37 cellular contexts compared by ENCODE assay signal in genomic region chr5:103467831-103468230, GRCh38.
"Had no signal": no experiment of that assay in that cellular context is flagged by ENCODE, and none has a peak within 500 bp of the region (broad histone marks: within the 10 kb centered on the region; RNA-seq: fewer than 3 reads in every experiment).

No MANE protein-coding gene starts in this region.

- H3K36me3 Mint-ChIP-seq: activated CD4-positive, alpha-beta memory T cell treated with anti-CD3 and anti-CD28 coated beads for 36 hours; activated CD8-positive, alpha-beta memory T cell treated with anti-CD3 and anti-CD28 coated beads, Interleukin-2, amount 10 ng/mL, durations not matched to agents 7 days and 5 days; activated naive CD4-positive, alpha-beta T cell treated with anti-CD3 and anti-CD28 coated beads, Interleukin-2, amount 50 U/mL, for 24 hours; activated naive CD8-positive, alpha-beta T cell treated with anti-CD3 and anti-CD28 coated beads, Interleukin-2, amount 10 ng/mL, durations not matched to agents 7 days and 5 days had no signal

- H3K4me1 ChIP-seq: Peyer's patch had no signal

- DNase-seq: activated B cell treated with CpG ODN at 0.5 μM for 24 hours; activated CD4-positive, alpha-beta memory T cell treated with anti-CD3 and anti-CD28 coated beads for 36 hours; activated CD4-positive, alpha-beta T cell treated with anti-CD3 and anti-CD28 coated beads for 4 hours; activated CD4-positive, alpha-beta T cell treated with anti-CD3 and anti-CD28 coated beads, Interleukin-2, amount 50 U/mL, for 1 hour; activated CD4-positive, CD25-positive, alpha-beta regulatory T cell treated with anti-CD3 and anti-CD28 coated beads, Interleukin-2, amount 50 U/mL, for 72 hours; activated CD8-positive, alpha-beta memory T cell treated with anti-CD3 and anti-CD28 coated beads for 24 hours; activated CD8-positive, alpha-beta memory T cell treated with anti-CD3 and anti-CD28 coated beads, Interleukin-2, amount 10 ng/mL, durations not matched to agents 7 days and 5 days; activated gamma-delta T cell; activated naive CD4-positive, alpha-beta T cell treated with Interleukin-2 at 50 U/mL for 16 hours; activated naive CD8-positive, alpha-beta T cell treated with anti-CD3 and anti-CD28 coated beads, Interleukin-2, amount 10 ng/mL, durations not matched to agents 7 days and 5 days; activated T-cell treated with anti-CD3 and anti-CD28 coated beads, Interleukin-2, amount 50 U/mL, for 24 hours; adrenal gland; brain microvascular endothelial cell; Kasumi-1; KG1; MG63; MV-4-11; NCI-H1092; NCI-H1436 treated with DMSO at 0.1 percent for 48 hours; NCI-H1694 treated with DMSO at 0.1 percent for 48 hours; NCI-H2029; NCI-H345; NCI-H748 treated with DMSO at 0.1 percent for 48 hours; NK-92 treated with Interleukin-12 subunit alpha and Interleukin-12 subunit beta, amount 100 ng/mL, for 24 hours; PC-3; Peyer's patch; RPMI8226; SHP77 treated with DMSO at 0.1 percent for 48 hours; SW 1271; T-helper 1 cell; T-helper 2 cell; T-helper 9 cell had no signal

- H3K9me3 Mint-ChIP-seq: activated B cell treated with CpG ODN at 0.5 μM for 24 hours; activated CD4-positive, alpha-beta memory T cell treated with anti-CD3 and anti-CD28 coated beads for 36 hours; activated naive CD4-positive, alpha-beta T cell treated with anti-CD3 and anti-CD28 coated beads, Interleukin-2, amount 50 U/mL, for 24 hours; activated naive CD8-positive, alpha-beta T cell treated with anti-CD3 and anti-CD28 coated beads, Interleukin-2, amount 10 ng/mL, durations not matched to agents 7 days and 5 days; activated T-cell treated with anti-CD3 and anti-CD28 coated beads, Interleukin-2, amount 50 U/mL, for 24 hours; activated T-helper 2 cell treated with anti-CD3 and anti-CD28 coated beads, Interferon-gamma antibody, Interleukin-2, Interleukin-4, amounts not matched to agents 10 μg/mL and 5 μg/mL and 100 μg/mL, durations not matched to agents 14 hours and 24 hours and 36 hours; central memory CD8-positive, alpha-beta T cell had no signal

- H3K27me3 Mint-ChIP-seq: activated B cell treated with CpG ODN at 0.5 μM for 24 hours; activated naive CD4-positive, alpha-beta T cell treated with anti-CD3 and anti-CD28 coated beads, Interleukin-2, amount 50 U/mL, for 24 hours had no signal

- H3K4me3 Mint-ChIP-seq: activated B cell treated with CpG ODN at 0.5 μM for 24 hours; activated CD4-positive, alpha-beta memory T cell treated with anti-CD3 and anti-CD28 coated beads for 36 hours; activated CD8-positive, alpha-beta memory T cell treated with anti-CD3 and anti-CD28 coated beads, Interleukin-2, amount 10 ng/mL, durations not matched to agents 7 days and 5 days; activated naive CD4-positive, alpha-beta T cell treated with anti-CD3 and anti-CD28 coated beads, Interleukin-2, amount 50 U/mL, for 24 hours; activated naive CD8-positive, alpha-beta T cell treated with anti-CD3 and anti-CD28 coated beads, Interleukin-2, amount 10 ng/mL, durations not matched to agents 7 days and 5 days; activated T-cell treated with anti-CD3 and anti-CD28 coated beads, Interleukin-2, amount 50 U/mL, for 24 hours; central memory CD8-positive, alpha-beta T cell had no signal

- H3K9me3 ChIP-seq: adrenal gland, MG63, Peyer's patch, SJSA1 had no signal

- H3K36me3 ChIP-seq: adrenal gland, brain microvascular endothelial cell, MG63, Peyer's patch, SJSA1 had no signal

- H3K27ac Mint-ChIP-seq: activated B cell treated with CpG ODN at 0.5 μM for 24 hours; activated CD4-positive, alpha-beta memory T cell treated with anti-CD3 and anti-CD28 coated beads for 36 hours; activated CD8-positive, alpha-beta memory T cell treated with anti-CD3 and anti-CD28 coated beads, Interleukin-2, amount 10 ng/mL, durations not matched to agents 7 days and 5 days; activated naive CD4-positive, alpha-beta T cell treated with anti-CD3 and anti-CD28 coated beads, Interleukin-2, amount 50 U/mL, for 24 hours; activated naive CD8-positive, alpha-beta T cell treated with anti-CD3 and anti-CD28 coated beads, Interleukin-2, amount 10 ng/mL, durations not matched to agents 7 days and 5 days; activated T-cell treated with anti-CD3 and anti-CD28 coated beads, Interleukin-2, amount 50 U/mL, for 24 hours; activated T-helper 2 cell treated with anti-CD3 and anti-CD28 coated beads, Interferon-gamma antibody, Interleukin-2, Interleukin-4, amounts not matched to agents 10 μg/mL and 5 μg/mL and 100 μg/mL, durations not matched to agents 14 hours and 24 hours and 36 hours had no signal

- H3K4me1 Mint-ChIP-seq: activated B cell treated with CpG ODN at 0.5 μM for 24 hours; activated CD8-positive, alpha-beta memory T cell treated with anti-CD3 and anti-CD28 coated beads, Interleukin-2, amount 10 ng/mL, durations not matched to agents 7 days and 5 days; activated naive CD4-positive, alpha-beta T cell treated with anti-CD3 and anti-CD28 coated beads, Interleukin-2, amount 50 U/mL, for 24 hours; activated naive CD8-positive, alpha-beta T cell treated with anti-CD3 and anti-CD28 coated beads, Interleukin-2, amount 10 ng/mL, durations not matched to agents 7 days and 5 days; central memory CD8-positive, alpha-beta T cell had no signal

- H3K27ac ChIP-seq: adrenal gland, brain microvascular endothelial cell, Peyer's patch, SJSA1, VCaP had no signal

- H3K4me3 ChIP-seq: adrenal gland, MG63, Peyer's patch, SJSA1 had no signal

- H3K27me3 ChIP-seq: adrenal gland, brain microvascular endothelial cell, MG63, Peyer's patch, SJSA1 had no signal
